ENCODE assay signal across 1 cellular context in genomic region chr5:113058706-113059226, GRCh38.
TF ChIP-seq lines count a peak whose summit lies in the region.

No MANE protein-coding gene starts in this region.

TF ChIP-seq in IMR-90, 13 proteins besides CTCF, POLR2A, EP300 and RAD21:
- TF ChIP-seq NFE2L2 (IDR thresholded peaks at IDR 0.05; ENCODE audit: low read depth, low read length) (no peak), BHLHE40 (IDR thresholded peaks at IDR 0.05; ENCODE audit: low read depth, low read length) (no peak), MAFK (IDR thresholded peaks at IDR 0.05; ENCODE audit: low read depth, low read length) (no peak), CHD1 (IDR thresholded peaks at IDR 0.05; ENCODE audit: low read depth, low read length) (no peak), MXI1 (IDR thresholded peaks at IDR 0.05; ENCODE audit: borderline replicate concordance, low read depth, low read length) (no peak), SMC3 (IDR thresholded peaks at IDR 0.05; ENCODE audit: low read depth, low read length) (no peak), FOS (IDR thresholded peaks at IDR 0.05; ENCODE audit: low read depth, low read length) (no peak), CEBPB (IDR thresholded peaks at IDR 0.05; ENCODE audit: low read depth, low read length) (no peak), USF2 (IDR thresholded peaks at IDR 0.05; ENCODE audit: low read depth, low read length) (no peak), RCOR1 (IDR thresholded peaks at IDR 0.05; ENCODE audit: insufficient replicate concordance, low read length) (no peak), MAZ (IDR thresholded peaks at IDR 0.05; ENCODE audit: borderline replicate concordance, low read depth, low read length) (no peak), RFX5 (IDR thresholded peaks at IDR 0.05; ENCODE audit: low read depth, low read length) (no peak), ELK1 (IDR thresholded peaks at IDR 0.05; ENCODE audit: borderline replicate concordance, low read depth, low read length) (no peak)
TF ChIP-seq in IMR-90: peak in this region for 0.
